29 cellular contexts compared by ENCODE assay signal in the genomic region with DNA sequence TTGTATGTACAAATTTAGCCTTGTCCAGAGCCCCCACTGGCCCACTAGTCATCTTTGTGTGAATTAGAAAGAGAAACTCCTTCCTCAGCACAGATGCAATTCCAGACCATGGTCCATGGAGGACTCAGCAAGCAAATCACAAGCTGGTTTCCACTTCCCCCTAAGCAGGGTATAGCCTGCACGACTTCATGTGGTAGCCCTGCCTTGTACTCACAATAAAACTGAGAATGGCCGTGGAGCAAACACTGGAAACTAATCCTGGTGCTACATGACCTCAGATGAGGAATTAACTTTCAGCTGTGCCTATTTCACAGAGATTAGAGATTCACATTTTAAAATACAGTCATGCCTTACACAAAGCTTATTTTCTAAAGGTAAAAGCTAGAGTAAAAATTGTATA. TPM values are rescaled to one million over a fixed set of nuclear protein-coding genes. Genes with fewer than 3 reads are reported as not detected.
A peak's percentile ranks its signal among the peaks of the same experiment; 100 is the strongest.
DNase-seq lines count a peak whose midpoint lies in the region.
"Had no signal": no experiment of that assay in that cellular context is flagged by ENCODE, and none has a peak within 500 bp of the region (broad histone marks: within the 10 kb centered on the region; RNA-seq: fewer than 3 reads in every experiment).

No MANE protein-coding gene starts in this region.

- H3K4me3 ChIP-seq in SJCRH30 = no peak overlapping the region
- H3K4me3 ChIP-seq: A549; BLaER1; BLaER1 treated with 17β-estradiol and CSF1 and Interleukin-3, amounts not matched to agents 10 nM and 100 nM had no signal

- H3K27me3 ChIP-seq in SJCRH30 = no peaks in the 10 kb centered on the region
- H3K27me3 ChIP-seq: BE2C; BLaER1; BLaER1 treated with 17β-estradiol and CSF1 and Interleukin-3, amounts not matched to agents 10 nM and 100 nM had no signal

- no peaks in the 10 kb centered on the region for H3K9me3 ChIP-seq in SJCRH30 (replicated peaks)
- H3K9me3 ChIP-seq: A549; BE2C; BLaER1; BLaER1 treated with 17β-estradiol and CSF1 and Interleukin-3, amounts not matched to agents 10 nM and 100 nM had no signal

- peaks cover 42% of the 10 kb centered on the region for H3K4me1 ChIP-seq in SJCRH30
- H3K4me1 ChIP-seq: BE2C; BLaER1; BLaER1 treated with 17β-estradiol and CSF1 and Interleukin-3, amounts not matched to agents 10 nM and 100 nM had no signal

- peak overlapping the region; percentile 89 for H3K27ac ChIP-seq in SJCRH30
- H3K27ac ChIP-seq: 22Rv1; A549; BLaER1; BLaER1 treated with 17β-estradiol and CSF1 and Interleukin-3, amounts not matched to agents 10 nM and 100 nM; C4-2B had no signal

- H3K36me3 ChIP-seq in SJCRH30 = no peaks in the 10 kb centered on the region
- H3K36me3 ChIP-seq: BE2C; BLaER1; BLaER1 treated with 17β-estradiol and CSF1 and Interleukin-3, amounts not matched to agents 10 nM and 100 nM had no signal

- DNase-seq in SJCRH30 = peak; percentile 70 to 83
- DNase-seq in SIG-M5 treated with dmso at 0.1 percent for 504 hours (lab: John Stamatoyannopoulos, UW; ENCODE audit: unreplicated experiment) = no peak
- DNase-seq: 8988T; ACHN; AML-193; BE2C; C1 segment of cervical spinal cord; Caco-2; Calu3; CD4-positive, alpha-beta memory T cell; CD4-positive, alpha-beta T cell; CD4-positive, CD25-positive, alpha-beta regulatory T cell; CD8-positive, alpha-beta memory T cell; CD8-positive, alpha-beta T cell; COR-L47; DMS 273 treated with DMSO at 0.1 percent for 48 hours; DMS153; DMS53; DMS79; DMS79 treated with DMSO at 0.1 percent for 48 hours; DND-41; EL had no signal

RNA-seq across cellular contexts. Expression of a gene that starts 32.5 kb away (rescaled TPM):
- total RNA-seq in SJCRH30 (2014; rRNA removed; shearing (Covaris generic)) = 1.7 and 3.0 TPM in 2 replicates
- total RNA-seq: A673; B cell; Caco-2; Calu3; CD4-positive, alpha-beta memory T cell; CD4-positive, alpha-beta T cell; CD4-positive, CD25-positive, alpha-beta regulatory T cell; CD8-positive, alpha-beta memory T cell; CD8-positive, alpha-beta T cell had no signal
